In genomic region chr2:222919841-222920609, GRCh38 we compare ENCODE assay signal across 11 cellular contexts. TPM values are rescaled to one million over a fixed set of nuclear protein-coding genes. Genes with fewer than 3 reads are reported as not detected.
DNase-seq lines count a peak whose midpoint lies in the region; ATAC-seq and TF ChIP-seq lines count a peak whose summit lies in the region.
"Had no signal": no experiment of that assay in that cellular context is flagged by ENCODE, and none has a peak within 500 bp of the region (broad histone marks: within the 10 kb centered on the region; RNA-seq: fewer than 3 reads in every experiment).

No MANE protein-coding gene starts in this region.

- peaks cover 47% of the 10 kb centered on the region for H3K79me2 ChIP-seq in smooth muscle cell (ENCODE audit: low read depth)

- no peaks in the 10 kb centered on the region for H3K27me3 ChIP-seq in smooth muscle cell (ENCODE audit: low read depth)
- H3K27me3 ChIP-seq: BLaER1 treated with 17β-estradiol and CSF1 and Interleukin-3, amounts not matched to agents 10 nM and 100 nM had no signal

- H3K36me3 Mint-ChIP-seq in activated T-cell treated with anti-CD3 and anti-CD28 coated beads, Interleukin-2, amount 50 U/mL, for 24 hours (ENCODE audit: low read depth) = peaks cover 71% of the 10 kb centered on the region

- H3K27me3 Mint-ChIP-seq in activated T-cell treated with anti-CD3 and anti-CD28 coated beads, Interleukin-2, amount 50 U/mL, for 24 hours = no peaks in the 10 kb centered on the region

- H3K9me3 Mint-ChIP-seq in activated T-cell treated with anti-CD3 and anti-CD28 coated beads, Interleukin-2, amount 50 U/mL, for 24 hours = no peaks in the 10 kb centered on the region
- H3K9me3 Mint-ChIP-seq: nephron had no signal

- ATAC-seq in SK-N-SH treated with all-trans-retinoic acid at 6 μM for 48 hours = peak; percentile 93
- no peak for ATAC-seq in HG02571 (IDR thresholded peaks at IDR 0.05; ENCODE audit: unreplicated experiment)

- DNase-seq in activated T-cell treated with anti-CD3 and anti-CD28 coated beads, Interleukin-2, amount 50 U/mL, for 24 hours = no peak
- no peak for DNase-seq in activated T-cell treated with anti-CD3 and anti-CD28 coated beads, Interleukin-2, amount 50 U/mL, for 1 hour
- DNase-seq in fibroblast of pulmonary artery (ENCODE audit: low read depth) (peak; percentile 79), smooth muscle cell (lab: John Stamatoyannopoulos, UW; ENCODE audit: unreplicated experiment) (no peak), pons (ENCODE audit: low spot score) (no peak), OCI-M2 (lab: John Stamatoyannopoulos, UW; ENCODE audit: unreplicated experiment) (no peak)
- DNase-seq: SHP77 had no signal

- TF ChIP-seq CTCF in fibroblast of pulmonary artery (IDR thresholded peaks at IDR 0.05; ENCODE audit: low read length, missing control alignments) (no peak), smooth muscle cell (IDR thresholded peaks at IDR 0.05; ENCODE audit: borderline replicate concordance, insufficient read depth, poor library complexity, severe bottlenecking) (no peak)

- H2AFZ ChIP-seq in smooth muscle cell (ENCODE audit: low read depth) = no peak overlapping the region

- no peak overlapping the region for H3K4me3 Mint-ChIP-seq in activated T-cell treated with anti-CD3 and anti-CD28 coated beads, Interleukin-2, amount 50 U/mL, for 24 hours
- H3K4me3 Mint-ChIP-seq: nephron had no signal

- no peak overlapping the region for H3K4me3 ChIP-seq in fibroblast of pulmonary artery (replicated peaks; ENCODE audit: low read depth, low read length)
- H3K4me3 ChIP-seq in smooth muscle cell = no peak overlapping the region
- H3K4me3 ChIP-seq: BLaER1 treated with 17β-estradiol and CSF1 and Interleukin-3, amounts not matched to agents 10 nM and 100 nM had no signal

- peaks cover 6% of the 10 kb centered on the region for H3K4me1 ChIP-seq in smooth muscle cell (ENCODE audit: low read depth)

- peaks cover 24% of the 10 kb centered on the region for H4K20me1 ChIP-seq in smooth muscle cell (ENCODE audit: low read depth)

- H3K4me2 ChIP-seq in smooth muscle cell = peak overlapping the region; percentile 75

- H3F3A ChIP-seq in smooth muscle cell (ENCODE audit: low read depth) = peaks cover 3% of the 10 kb centered on the region

- H3K36me3 ChIP-seq in smooth muscle cell (ENCODE audit: low read depth) = peaks cover 14% of the 10 kb centered on the region

- peak overlapping the region; percentile 91 for H3K27ac ChIP-seq in smooth muscle cell (ENCODE audit: low read depth)

- peak overlapping the region; percentile 28 for H3K27ac Mint-ChIP-seq in activated T-cell treated with anti-CD3 and anti-CD28 coated beads, Interleukin-2, amount 50 U/mL, for 24 hours
- H3K27ac Mint-ChIP-seq: nephron had no signal

- no peaks in the 10 kb centered on the region for H3K9me3 ChIP-seq in smooth muscle cell (replicated peaks; ENCODE audit: low read depth)
- H3K9me3 ChIP-seq: BLaER1 treated with 17β-estradiol and CSF1 and Interleukin-3, amounts not matched to agents 10 nM and 100 nM had no signal

- peak overlapping the region; percentile 59 for H3K9ac ChIP-seq in smooth muscle cell (ENCODE audit: low read depth)
- H3K9ac ChIP-seq: BLaER1 treated with 17β-estradiol and CSF1 and Interleukin-3, amounts not matched to agents 10 nM and 100 nM had no signal

- 41% methylated on average over 2 of the region's 2 CpGs for WGBS in smooth muscle cell (ENCODE audit: low lambda C conversion rate)

- no peaks in the 10 kb centered on the region for H3K4me1 Mint-ChIP-seq in activated T-cell treated with anti-CD3 and anti-CD28 coated beads, Interleukin-2, amount 50 U/mL, for 24 hours (ENCODE audit: low read depth)

TF ChIP-seq in SK-N-SH treated with all-trans-retinoic acid at 6 μM for 48 hours, 23 proteins besides CTCF, POLR2A, EP300 and RAD21:
- TF ChIP-seq ZFP30 (CRISPR knock-in tag; IDR thresholded peaks at IDR 0.05) = no peak
- TF ChIP-seq CSRNP3 (CRISPR knock-in tag; IDR thresholded peaks at IDR 0.05) = no peak
- TF ChIP-seq CREB5 (CRISPR knock-in tag; IDR thresholded peaks at IDR 0.05; ENCODE audit: low read depth) = no peak
- TF ChIP-seq GLIS3 (CRISPR knock-in tag; IDR thresholded peaks at IDR 0.05) = no peak
- no peak for TF ChIP-seq ZNF8 (CRISPR knock-in tag; IDR thresholded peaks at IDR 0.05)
- TF ChIP-seq ZC3H10 (CRISPR knock-in tag; IDR thresholded peaks at IDR 0.05) = no peak
- no peak for TF ChIP-seq PPARA (CRISPR knock-in tag; IDR thresholded peaks at IDR 0.05; ENCODE audit: borderline replicate concordance)
- no peak for TF ChIP-seq ESRRG (CRISPR knock-in tag; IDR thresholded peaks at IDR 0.05)
- no peak for TF ChIP-seq PATZ1 (CRISPR knock-in tag; IDR thresholded peaks at IDR 0.05; ENCODE audit: borderline replicate concordance)
- no peak for TF ChIP-seq ARNTL (CRISPR knock-in tag; IDR thresholded peaks at IDR 0.05; ENCODE audit: borderline replicate concordance, low read depth)
- TF ChIP-seq RARB (CRISPR knock-in tag; IDR thresholded peaks at IDR 0.05) = no peak
- no peak for TF ChIP-seq POU6F1 (CRISPR knock-in tag; IDR thresholded peaks at IDR 0.05; ENCODE audit: borderline replicate concordance, low read depth)

RNA-seq across cellular contexts. Expression of gene ACSL3, which starts 59.2 kb away (rescaled TPM):
- 178 and 183 TPM in 2 replicates for total RNA-seq in smooth muscle cell
- 111 TPM in 2 replicates for polyA plus RNA-seq in smooth muscle cell
